Comparison of ENCODE assay signal across 9 cellular contexts in the genomic region with DNA sequence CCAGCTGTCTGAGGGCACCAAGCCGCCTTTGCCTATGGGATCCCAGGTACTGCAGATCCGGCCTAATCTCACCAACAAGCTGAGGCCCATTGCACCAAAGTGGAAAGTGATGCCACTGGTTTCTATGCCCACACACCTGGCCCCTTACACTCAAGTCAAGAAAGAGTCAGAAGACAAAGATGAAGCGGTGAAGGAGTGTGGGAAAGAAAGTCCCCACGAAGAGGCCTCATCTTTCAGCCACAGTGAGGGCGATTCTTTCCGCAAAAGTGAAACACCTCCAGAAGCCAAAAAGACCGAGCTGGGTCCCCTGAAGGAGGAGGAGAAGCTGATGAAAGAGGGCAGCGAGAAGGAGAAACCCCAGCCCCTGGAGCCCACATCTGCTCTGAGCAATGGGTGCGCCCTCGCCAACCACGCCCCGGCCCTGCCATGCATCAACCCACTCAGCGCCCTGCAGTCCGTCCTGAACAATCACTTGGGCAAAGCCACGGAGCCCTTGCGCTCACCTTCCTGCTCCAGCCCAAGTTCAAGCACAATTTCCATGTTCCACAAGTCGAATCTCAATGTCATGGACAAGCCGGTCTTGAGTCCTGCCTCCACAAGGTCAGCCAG.
"Had no signal": no experiment of that assay in that cellular context is flagged by ENCODE, and none has a peak within 500 bp of the region (broad histone marks: within the 10 kb centered on the region; RNA-seq: fewer than 3 reads in every experiment).

No MANE protein-coding gene starts in this region.

- H3K4me3 Mint-ChIP-seq: nephron had no signal

- H3K27ac Mint-ChIP-seq: nephron had no signal

- ATAC-seq: gastroesophageal sphincter, left cardiac atrium, Right ventricle myocardium inferior had no signal

- DNase-seq: activated CD4-positive, CD25-positive, alpha-beta regulatory T cell; adrenal gland; left cardiac atrium; occipital lobe; stomach; testis had no signal
